ENCODE assay signal across 11 cellular contexts in the genomic region with DNA sequence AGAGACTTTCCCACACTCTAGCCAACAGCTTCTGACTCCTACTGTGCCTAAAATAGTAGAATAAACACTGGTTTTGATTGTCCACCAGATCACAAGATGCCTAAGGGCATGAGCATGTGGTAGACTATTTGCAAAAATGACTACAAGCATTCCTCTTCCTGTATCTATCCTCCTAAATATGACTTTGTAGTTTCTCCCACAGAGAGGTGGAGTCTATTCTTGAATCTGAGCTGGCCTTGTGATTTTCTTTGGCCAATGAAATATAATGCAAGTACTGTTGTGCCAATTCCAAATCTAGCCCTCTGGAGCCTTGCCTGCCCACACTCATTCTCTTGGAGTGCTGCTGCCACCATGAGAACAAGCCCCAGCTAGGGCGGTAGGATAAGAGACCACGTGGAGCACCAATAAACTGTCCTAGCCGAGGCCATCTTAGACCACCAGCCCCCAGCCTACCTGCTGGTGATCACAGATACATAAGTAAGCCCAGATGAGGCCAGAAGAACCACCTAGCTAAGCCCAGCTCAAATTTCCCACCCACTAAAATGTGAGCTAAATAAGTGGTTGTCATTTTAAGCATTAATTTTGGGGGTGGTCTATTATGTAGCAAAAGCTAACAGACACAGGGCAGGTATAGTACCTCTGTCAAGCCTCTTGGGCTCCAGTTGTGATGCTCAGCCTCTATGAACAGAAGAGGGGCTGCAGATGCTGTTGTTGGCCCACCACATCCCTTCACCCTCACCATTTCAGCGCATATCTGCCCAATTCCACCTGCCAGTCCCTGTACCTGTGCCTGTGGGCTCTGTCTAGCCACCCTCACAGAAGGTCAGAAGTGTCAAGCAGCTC. TPM values are rescaled to one million over a fixed set of nuclear protein-coding genes. Genes with fewer than 3 reads are reported as not detected.
DNase-seq lines count a peak whose midpoint lies in the region; ATAC-seq and TF ChIP-seq lines count a peak whose summit lies in the region.
"Had no signal": no experiment of that assay in that cellular context is flagged by ENCODE, and none has a peak within 500 bp of the region (broad histone marks: within the 10 kb centered on the region; RNA-seq: fewer than 3 reads in every experiment).

No MANE protein-coding gene starts in this region.

- H3K4me1 Mint-ChIP-seq in central memory CD8-positive, alpha-beta T cell: peaks cover 61% of the 10 kb centered on the region
- peaks cover 35% of the 10 kb centered on the region for H3K4me1 Mint-ChIP-seq in nephron

- peak overlapping the region; percentile 32 for H3K27ac Mint-ChIP-seq in central memory CD8-positive, alpha-beta T cell (ENCODE audit: low read depth)
- H3K27ac Mint-ChIP-seq in nephron: peak overlapping the region in 2 of 3 experiments; percentile 15 to 47

- no peaks in the 10 kb centered on the region for H3K27me3 Mint-ChIP-seq in central memory CD8-positive, alpha-beta T cell
- H3K27me3 Mint-ChIP-seq in nephron (ENCODE audit: low read depth): no peaks in the 10 kb centered on the region

- H3K9me3 Mint-ChIP-seq in central memory CD8-positive, alpha-beta T cell: no peaks in the 10 kb centered on the region
- peaks cover 4% of the 10 kb centered on the region for H3K9me3 Mint-ChIP-seq in nephron

- no peak overlapping the region for H3K4me3 Mint-ChIP-seq in central memory CD8-positive, alpha-beta T cell
- no peak overlapping the region for H3K4me3 Mint-ChIP-seq in nephron
- H3K4me3 Mint-ChIP-seq: brain had no signal

- peak; percentile 87 for DNase-seq in AG10803 (ENCODE audit: low read depth)
- DNase-seq in LHCN-M2 (ENCODE audit: low read depth): peak; percentile 66
- DNase-seq in central memory CD8-positive, alpha-beta T cell (ENCODE audit: low spot score in 2 of 2): no peak
- no peak for DNase-seq in cerebellar nuclear complex (lab: John Stamatoyannopoulos, UW)
- no peak for DNase-seq in stimulated activated CD4-positive, alpha-beta T cell treated with anti-CD3 and anti-CD28 coated beads, Interleukin-4, amount 100 ng/mL, for 4 hours
- no peak for DNase-seq in germinal center (ENCODE audit: low spot score)
- DNase-seq: lower lobe of right lung, NCI-H510A had no signal

- H3K36me3 Mint-ChIP-seq in central memory CD8-positive, alpha-beta T cell (ENCODE audit: insufficient read depth): peaks cover 6% of the 10 kb centered on the region
- peaks cover 3% of the 10 kb centered on the region for H3K36me3 Mint-ChIP-seq in nephron (ENCODE audit: low read depth)
- H3K36me3 Mint-ChIP-seq: brain had no signal

- H3K4me3 ChIP-seq in AG10803 (ENCODE audit: low read length): no peak overlapping the region
- H3K4me3 ChIP-seq: lower lobe of right lung had no signal

- TF ChIP-seq CTCF in AG10803 (conservative IDR thresholded peaks at IDR 0.05; ENCODE audit: low read length) (no peak), nephron (IDR thresholded peaks at IDR 0.05; ENCODE audit: unreplicated experiment in 3 of 3) (no peak)

- no peak for ATAC-seq in central memory CD8-positive, alpha-beta T cell (replicated peaks; ENCODE audit: extremely low read depth, poor library complexity, severe bottlenecking)
- ATAC-seq in HG02763 (IDR thresholded peaks at IDR 0.05; ENCODE audit: unreplicated experiment): no peak
- ATAC-seq: lower lobe of right lung had no signal

RNA-seq across cellular contexts. Expression of gene ZFP36L1, which starts 17.9 kb away (rescaled TPM):
- 238 and 342 TPM in 2 replicates for total RNA-seq in LHCN-M2 (2014; rRNA removed)
- polyA plus RNA-seq in LHCN-M2 (2012): 251 TPM

Comparison
In these comparisons a context has a peak if more than half of its experiments do, and no peak if none do; other contexts are left out.
1. DNase-seq: peak in AG10803 (single experiment) and LHCN-M2 (single experiment); none in central memory CD8-positive, alpha-beta T cell (0 of 2), cerebellar nuclear complex (0 of 2), stimulated activated CD4-positive, alpha-beta T cell treated with anti-CD3 and anti-CD28 coated beads, Interleukin-4, amount 100 ng/mL, for 4 hours (0 of 2) and germinal center (single experiment).